In the genomic region with DNA sequence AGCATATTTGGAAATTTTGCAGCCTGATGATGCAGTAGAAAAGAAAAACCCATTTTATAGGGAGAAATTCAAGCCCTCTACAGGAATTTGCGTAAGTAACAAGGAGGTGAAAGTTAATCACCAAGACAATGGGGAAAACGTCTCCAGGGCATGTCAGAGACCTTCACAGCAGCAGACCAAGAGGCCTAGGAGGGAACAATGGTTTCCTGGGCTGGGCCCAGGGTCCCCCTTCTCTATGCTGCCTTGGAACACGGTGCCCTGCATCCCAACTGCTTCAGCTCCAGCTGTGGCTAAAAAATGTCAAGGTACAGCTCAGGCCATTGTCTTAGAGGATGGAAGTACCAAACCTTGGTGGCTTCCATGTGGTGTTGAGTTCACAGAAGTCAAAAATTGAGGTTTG, we compare ENCODE assay signal across 35 cellular contexts. TPM values are rescaled to one million over a fixed set of nuclear protein-coding genes. Genes with fewer than 3 reads are reported as not detected.
"Had no signal": no experiment of that assay in that cellular context is flagged by ENCODE, and none has a peak within 500 bp of the region (broad histone marks: within the 10 kb centered on the region; RNA-seq: fewer than 3 reads in every experiment).

No MANE protein-coding gene starts in this region.

- H3K4me3 ChIP-seq: colonic mucosa, esophagus squamous epithelium, gastrocnemius medialis, heart right ventricle, lower lobe of right lung had no signal

- H3K36me3 ChIP-seq: colonic mucosa, esophagus squamous epithelium, gastrocnemius medialis, heart right ventricle, lower lobe of right lung had no signal

- H3K9me3 ChIP-seq: colonic mucosa, esophagus squamous epithelium, gastrocnemius medialis had no signal

- ATAC-seq: effector memory CD8-positive, alpha-beta T cell; esophagus mucosa; gastrocnemius medialis; heart right ventricle; left colon; left lobe of liver; left ventricle myocardium superior; lower lobe of right lung; naive thymus-derived CD4-positive, alpha-beta T cell; natural killer cell had no signal

- DNase-seq: colonic mucosa; cortex of kidney; effector CD8-positive, alpha-beta T cell; effector memory CD8-positive, alpha-beta T cell; endodermal cell; erythroblast; esophagus squamous epithelium; foreskin fibroblast; foreskin melanocyte; gastrocnemius medialis; glutamatergic neuron; head of caudate nucleus; heart right ventricle; hippocampal formation; immature natural killer cell; islet precursor cell; kidney; kidney glomerular epithelial cell; left colon; left ventricle myocardium superior; lower lobe of right lung; mesenchymal stem cell; midbrain; naive thymus-derived CD4-positive, alpha-beta T cell; natural killer cell had no signal

- H3K4me1 Mint-ChIP-seq: endodermal cell; immature natural killer cell; naive thymus-derived CD4-positive, alpha-beta T cell; natural killer cell had no signal

- H3K4me1 ChIP-seq: colonic mucosa, esophagus squamous epithelium, gastrocnemius medialis, heart right ventricle, lower lobe of right lung had no signal

- H3K4me3 Mint-ChIP-seq: dendritic cell treated with granulocyte-macrophage colony-stimulating factor and Interleukin-4, amounts not matched to agents 40 ng/mL and 50 ng/mL, for 4 days; effector memory CD8-positive, alpha-beta T cell; endodermal cell; immature natural killer cell; naive thymus-derived CD4-positive, alpha-beta T cell; natural killer cell had no signal

- H3K9me3 Mint-ChIP-seq: effector memory CD8-positive, alpha-beta T cell had no signal

- H3K27me3 ChIP-seq: colonic mucosa, esophagus squamous epithelium, gastrocnemius medialis had no signal

- H3K27ac ChIP-seq: colonic mucosa, epithelial cell of prostate, esophagus squamous epithelium, gastrocnemius medialis, heart right ventricle, lower lobe of right lung had no signal

- H3K27ac Mint-ChIP-seq: dendritic cell treated with granulocyte-macrophage colony-stimulating factor and Interleukin-4, amounts not matched to agents 40 ng/mL and 50 ng/mL, for 4 days; effector memory CD8-positive, alpha-beta T cell; endodermal cell; immature natural killer cell; naive thymus-derived CD4-positive, alpha-beta T cell; natural killer cell had no signal

- FAIRE-seq: endometrium, kidney had no signal

RNA-seq across cellular contexts. Expression of gene KRT6C, which starts 6.5 kb away (rescaled TPM):
- total RNA-seq: colonic mucosa; dermis microvascular lymphatic vessel endothelial cell; endodermal cell; gastrocnemius medialis; glomerular endothelial cell; heart right ventricle; kidney; left colon; left lobe of liver; left ventricle myocardium superior; lower lobe of right lung; lung microvascular endothelial cell; mononuclear cell; mucosa of gallbladder; naive thymus-derived CD4-positive, alpha-beta T cell; natural killer cell had no signal
- polyA plus RNA-seq: immature natural killer cell; naive thymus-derived CD4-positive, alpha-beta T cell had no signal

RNA-seq across cellular contexts. Expression of gene KRT6A, which starts 13.0 kb away (rescaled TPM):
- total RNA-seq: colonic mucosa; dermis microvascular lymphatic vessel endothelial cell; endodermal cell; gastrocnemius medialis; glomerular endothelial cell; kidney; left colon; left lobe of liver; lung microvascular endothelial cell; mononuclear cell; mucosa of gallbladder; naive thymus-derived CD4-positive, alpha-beta T cell; natural killer cell had no signal
- polyA plus RNA-seq: immature natural killer cell; naive thymus-derived CD4-positive, alpha-beta T cell had no signal

RNA-seq across cellular contexts. Expression of gene KRT6B, which starts 28.1 kb away (rescaled TPM):
- total RNA-seq: dermis microvascular lymphatic vessel endothelial cell; endodermal cell; gastrocnemius medialis; glomerular endothelial cell; heart right ventricle; kidney; left colon; left lobe of liver; left ventricle myocardium superior; lower lobe of right lung; lung microvascular endothelial cell; mononuclear cell; mucosa of gallbladder; naive thymus-derived CD4-positive, alpha-beta T cell; natural killer cell had no signal
- polyA plus RNA-seq: naive thymus-derived CD4-positive, alpha-beta T cell had no signal

RNA-seq across cellular contexts. Expression of gene KRT5, which starts 40.1 kb away (rescaled TPM):
- total RNA-seq: colonic mucosa, endodermal cell, gastrocnemius medialis, glomerular endothelial cell, left lobe of liver, lung microvascular endothelial cell, mucosa of gallbladder had no signal
- polyA plus RNA-seq: immature natural killer cell; naive thymus-derived CD4-positive, alpha-beta T cell had no signal

RNA-seq across cellular contexts. Expression of gene KRT75, which starts 45.9 kb away (rescaled TPM):
- total RNA-seq: dermis microvascular lymphatic vessel endothelial cell; endodermal cell; gastrocnemius medialis; glomerular endothelial cell; heart right ventricle; kidney; left colon; left lobe of liver; left ventricle myocardium superior; lower lobe of right lung; lung microvascular endothelial cell; mononuclear cell; mucosa of gallbladder; naive thymus-derived CD4-positive, alpha-beta T cell; natural killer cell had no signal
- polyA plus RNA-seq: heart right ventricle; immature natural killer cell; naive thymus-derived CD4-positive, alpha-beta T cell had no signal
